In the genomic region with DNA sequence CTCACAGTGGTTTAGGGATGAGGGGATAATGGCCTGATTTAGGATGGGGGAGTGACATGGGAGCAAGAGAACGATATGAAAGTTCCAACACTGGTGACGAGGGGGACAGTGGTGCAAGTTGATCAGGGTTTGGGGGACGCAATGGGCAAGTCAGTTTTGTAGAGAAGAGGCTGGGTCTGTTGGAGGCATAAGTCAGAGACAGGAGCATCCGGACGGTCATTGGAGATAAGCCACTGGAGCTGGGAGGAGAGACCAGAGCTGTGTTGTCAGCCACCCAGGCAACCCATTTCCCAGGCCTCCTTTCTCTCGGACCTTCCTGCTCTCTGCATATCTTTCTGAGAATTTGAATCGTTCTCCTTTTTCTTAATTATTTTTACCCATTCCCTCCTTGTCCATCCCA, we compare ENCODE assay signal across 1 cellular context.
TF ChIP-seq lines count a peak whose summit lies in the region.

No MANE protein-coding gene starts in this region.

TF ChIP-seq in K562, 482 proteins besides CTCF, POLR2A, EP300 and RAD21 (continued from another document):
- TF ChIP-seq, protein P1, sequence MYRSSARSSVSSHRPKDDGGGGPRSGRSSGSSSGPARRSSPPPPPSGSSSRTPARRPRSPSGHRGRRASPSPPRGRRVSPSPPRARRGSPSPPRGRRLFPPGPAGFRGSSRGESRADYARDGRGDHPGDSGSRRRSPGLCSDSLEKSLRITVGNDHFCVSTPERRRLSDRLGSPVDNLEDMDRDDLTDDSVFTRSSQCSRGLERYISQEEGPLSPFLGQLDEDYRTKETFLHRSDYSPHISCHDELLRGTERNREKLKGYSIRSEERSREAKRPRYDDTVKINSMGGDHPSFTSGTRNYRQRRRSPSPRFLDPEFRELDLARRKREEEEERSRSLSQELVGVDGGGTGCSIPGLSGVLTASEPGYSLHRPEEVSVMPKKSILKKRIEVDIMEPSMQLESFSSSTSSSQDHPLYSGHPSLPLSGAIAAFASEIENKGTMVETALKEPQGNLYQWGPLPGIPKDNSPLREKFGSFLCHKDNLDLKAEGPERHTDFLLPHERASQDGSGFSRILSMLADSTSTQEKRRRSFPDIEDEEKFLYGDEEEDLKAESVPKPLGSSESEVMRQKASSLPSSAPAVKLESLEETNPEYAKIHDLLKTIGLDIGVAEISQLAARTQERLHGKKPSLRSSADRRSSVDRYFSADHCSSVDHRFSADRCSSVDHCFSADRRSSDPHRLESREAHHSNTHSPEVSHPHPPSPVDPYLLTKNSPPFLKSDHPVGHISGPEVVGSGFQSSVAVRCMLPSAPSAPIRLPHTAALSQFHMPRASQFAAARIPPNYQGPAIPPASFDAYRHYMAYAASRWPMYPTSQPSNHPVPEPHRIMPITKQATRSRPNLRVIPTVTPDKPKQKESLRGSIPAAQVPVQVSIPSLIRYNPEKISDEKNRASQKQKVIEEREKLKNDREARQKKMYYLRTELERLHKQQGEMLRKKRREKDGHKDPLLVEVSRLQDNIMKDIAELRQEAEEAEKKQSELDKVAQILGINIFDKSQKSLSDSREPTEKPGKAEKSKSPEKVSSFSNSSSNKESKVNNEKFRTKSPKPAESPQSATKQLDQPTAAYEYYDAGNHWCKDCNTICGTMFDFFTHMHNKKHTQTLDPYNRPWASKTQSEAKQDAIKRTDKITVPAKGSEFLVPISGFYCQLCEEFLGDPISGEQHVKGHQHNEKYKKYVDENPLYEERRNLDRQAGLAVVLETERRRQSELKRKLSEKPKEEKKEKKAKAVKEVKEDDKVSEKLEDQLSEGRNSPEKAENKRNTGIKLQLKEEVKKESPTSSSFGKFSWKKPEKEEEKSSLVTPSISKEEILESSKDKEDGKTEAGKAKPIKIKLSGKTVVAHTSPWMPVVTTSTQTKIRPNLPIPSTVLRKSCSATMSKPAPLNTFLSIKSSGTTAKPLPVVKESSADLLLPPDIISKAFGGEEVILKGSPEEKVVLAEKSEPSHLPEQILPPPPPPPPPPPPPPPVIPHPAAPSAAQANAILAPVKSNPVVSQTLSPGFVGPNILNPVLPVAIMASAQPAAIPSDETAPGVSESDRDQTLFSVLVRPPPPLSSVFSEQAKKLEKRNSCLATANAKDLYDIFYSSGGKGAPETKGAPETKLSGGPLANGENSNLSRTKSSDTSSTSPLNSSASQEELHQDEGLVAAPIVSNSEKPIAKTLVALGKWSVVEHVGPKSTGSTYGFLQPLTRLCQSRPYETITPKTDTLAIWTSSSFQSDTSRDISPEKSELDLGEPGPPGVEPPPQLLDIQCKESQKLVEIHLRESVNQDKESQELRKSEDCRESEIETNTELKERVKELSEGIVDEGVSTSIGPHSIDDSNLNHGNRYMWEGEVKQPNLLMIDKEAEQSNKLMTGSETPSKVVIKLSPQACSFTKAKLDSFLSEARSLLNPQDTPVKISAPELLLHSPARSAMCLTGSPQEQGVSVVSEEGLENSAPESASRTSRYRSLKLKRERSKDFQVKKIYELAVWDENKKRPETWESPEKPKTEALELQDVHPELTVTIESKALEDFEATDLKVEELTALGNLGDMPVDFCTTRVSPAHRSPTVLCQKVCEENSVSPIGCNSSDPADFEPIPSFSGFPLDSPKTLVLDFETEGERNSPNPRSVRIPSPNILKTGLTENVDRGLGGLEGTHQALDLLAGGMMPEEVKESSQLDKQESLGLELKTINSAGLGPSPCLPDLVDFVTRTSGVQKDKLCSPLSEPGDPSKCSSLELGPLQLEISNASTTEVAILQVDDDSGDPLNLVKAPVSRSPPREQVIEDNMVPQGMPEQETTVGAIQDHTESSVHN (IDR thresholded peaks at IDR 0.05; ENCODE audit: borderline replicate concordance in 1 of 2, low read depth in 1 of 2) = no peak
- no peak for TF ChIP-seq COPS2 (conservative IDR thresholded peaks at IDR 0.05)
- no peak for TF ChIP-seq ZNF584 (CRISPR knock-in tag; IDR thresholded peaks at IDR 0.05; ENCODE audit: low read depth)
- TF ChIP-seq CXXC5 (CRISPR knock-in tag; IDR thresholded peaks at IDR 0.05) = no peak
- TF ChIP-seq SREBF2 (CRISPR knock-in tag; IDR thresholded peaks at IDR 0.05) = no peak
- no peak for TF ChIP-seq MEIS2 (IDR thresholded peaks at IDR 0.05; ENCODE audit: partially characterized antibody)
- TF ChIP-seq ARID1B (IDR thresholded peaks at IDR 0.05) = peak; percentile 38; the same call in 1 of the 2 replicates
- TF ChIP-seq ZNF253 (CRISPR knock-in tag; conservative IDR thresholded peaks at IDR 0.05) = no peak
- no peak for TF ChIP-seq GATAD2A (IDR thresholded peaks at IDR 0.05)
- TF ChIP-seq, protein P2, sequence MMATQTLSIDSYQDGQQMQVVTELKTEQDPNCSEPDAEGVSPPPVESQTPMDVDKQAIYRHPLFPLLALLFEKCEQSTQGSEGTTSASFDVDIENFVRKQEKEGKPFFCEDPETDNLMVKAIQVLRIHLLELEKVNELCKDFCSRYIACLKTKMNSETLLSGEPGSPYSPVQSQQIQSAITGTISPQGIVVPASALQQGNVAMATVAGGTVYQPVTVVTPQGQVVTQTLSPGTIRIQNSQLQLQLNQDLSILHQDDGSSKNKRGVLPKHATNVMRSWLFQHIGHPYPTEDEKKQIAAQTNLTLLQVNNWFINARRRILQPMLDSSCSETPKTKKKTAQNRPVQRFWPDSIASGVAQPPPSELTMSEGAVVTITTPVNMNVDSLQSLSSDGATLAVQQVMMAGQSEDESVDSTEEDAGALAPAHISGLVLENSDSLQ (IDR thresholded peaks at IDR 0.05) = no peak; the same call in 1 of the 2 replicates
- TF ChIP-seq, protein P3, sequence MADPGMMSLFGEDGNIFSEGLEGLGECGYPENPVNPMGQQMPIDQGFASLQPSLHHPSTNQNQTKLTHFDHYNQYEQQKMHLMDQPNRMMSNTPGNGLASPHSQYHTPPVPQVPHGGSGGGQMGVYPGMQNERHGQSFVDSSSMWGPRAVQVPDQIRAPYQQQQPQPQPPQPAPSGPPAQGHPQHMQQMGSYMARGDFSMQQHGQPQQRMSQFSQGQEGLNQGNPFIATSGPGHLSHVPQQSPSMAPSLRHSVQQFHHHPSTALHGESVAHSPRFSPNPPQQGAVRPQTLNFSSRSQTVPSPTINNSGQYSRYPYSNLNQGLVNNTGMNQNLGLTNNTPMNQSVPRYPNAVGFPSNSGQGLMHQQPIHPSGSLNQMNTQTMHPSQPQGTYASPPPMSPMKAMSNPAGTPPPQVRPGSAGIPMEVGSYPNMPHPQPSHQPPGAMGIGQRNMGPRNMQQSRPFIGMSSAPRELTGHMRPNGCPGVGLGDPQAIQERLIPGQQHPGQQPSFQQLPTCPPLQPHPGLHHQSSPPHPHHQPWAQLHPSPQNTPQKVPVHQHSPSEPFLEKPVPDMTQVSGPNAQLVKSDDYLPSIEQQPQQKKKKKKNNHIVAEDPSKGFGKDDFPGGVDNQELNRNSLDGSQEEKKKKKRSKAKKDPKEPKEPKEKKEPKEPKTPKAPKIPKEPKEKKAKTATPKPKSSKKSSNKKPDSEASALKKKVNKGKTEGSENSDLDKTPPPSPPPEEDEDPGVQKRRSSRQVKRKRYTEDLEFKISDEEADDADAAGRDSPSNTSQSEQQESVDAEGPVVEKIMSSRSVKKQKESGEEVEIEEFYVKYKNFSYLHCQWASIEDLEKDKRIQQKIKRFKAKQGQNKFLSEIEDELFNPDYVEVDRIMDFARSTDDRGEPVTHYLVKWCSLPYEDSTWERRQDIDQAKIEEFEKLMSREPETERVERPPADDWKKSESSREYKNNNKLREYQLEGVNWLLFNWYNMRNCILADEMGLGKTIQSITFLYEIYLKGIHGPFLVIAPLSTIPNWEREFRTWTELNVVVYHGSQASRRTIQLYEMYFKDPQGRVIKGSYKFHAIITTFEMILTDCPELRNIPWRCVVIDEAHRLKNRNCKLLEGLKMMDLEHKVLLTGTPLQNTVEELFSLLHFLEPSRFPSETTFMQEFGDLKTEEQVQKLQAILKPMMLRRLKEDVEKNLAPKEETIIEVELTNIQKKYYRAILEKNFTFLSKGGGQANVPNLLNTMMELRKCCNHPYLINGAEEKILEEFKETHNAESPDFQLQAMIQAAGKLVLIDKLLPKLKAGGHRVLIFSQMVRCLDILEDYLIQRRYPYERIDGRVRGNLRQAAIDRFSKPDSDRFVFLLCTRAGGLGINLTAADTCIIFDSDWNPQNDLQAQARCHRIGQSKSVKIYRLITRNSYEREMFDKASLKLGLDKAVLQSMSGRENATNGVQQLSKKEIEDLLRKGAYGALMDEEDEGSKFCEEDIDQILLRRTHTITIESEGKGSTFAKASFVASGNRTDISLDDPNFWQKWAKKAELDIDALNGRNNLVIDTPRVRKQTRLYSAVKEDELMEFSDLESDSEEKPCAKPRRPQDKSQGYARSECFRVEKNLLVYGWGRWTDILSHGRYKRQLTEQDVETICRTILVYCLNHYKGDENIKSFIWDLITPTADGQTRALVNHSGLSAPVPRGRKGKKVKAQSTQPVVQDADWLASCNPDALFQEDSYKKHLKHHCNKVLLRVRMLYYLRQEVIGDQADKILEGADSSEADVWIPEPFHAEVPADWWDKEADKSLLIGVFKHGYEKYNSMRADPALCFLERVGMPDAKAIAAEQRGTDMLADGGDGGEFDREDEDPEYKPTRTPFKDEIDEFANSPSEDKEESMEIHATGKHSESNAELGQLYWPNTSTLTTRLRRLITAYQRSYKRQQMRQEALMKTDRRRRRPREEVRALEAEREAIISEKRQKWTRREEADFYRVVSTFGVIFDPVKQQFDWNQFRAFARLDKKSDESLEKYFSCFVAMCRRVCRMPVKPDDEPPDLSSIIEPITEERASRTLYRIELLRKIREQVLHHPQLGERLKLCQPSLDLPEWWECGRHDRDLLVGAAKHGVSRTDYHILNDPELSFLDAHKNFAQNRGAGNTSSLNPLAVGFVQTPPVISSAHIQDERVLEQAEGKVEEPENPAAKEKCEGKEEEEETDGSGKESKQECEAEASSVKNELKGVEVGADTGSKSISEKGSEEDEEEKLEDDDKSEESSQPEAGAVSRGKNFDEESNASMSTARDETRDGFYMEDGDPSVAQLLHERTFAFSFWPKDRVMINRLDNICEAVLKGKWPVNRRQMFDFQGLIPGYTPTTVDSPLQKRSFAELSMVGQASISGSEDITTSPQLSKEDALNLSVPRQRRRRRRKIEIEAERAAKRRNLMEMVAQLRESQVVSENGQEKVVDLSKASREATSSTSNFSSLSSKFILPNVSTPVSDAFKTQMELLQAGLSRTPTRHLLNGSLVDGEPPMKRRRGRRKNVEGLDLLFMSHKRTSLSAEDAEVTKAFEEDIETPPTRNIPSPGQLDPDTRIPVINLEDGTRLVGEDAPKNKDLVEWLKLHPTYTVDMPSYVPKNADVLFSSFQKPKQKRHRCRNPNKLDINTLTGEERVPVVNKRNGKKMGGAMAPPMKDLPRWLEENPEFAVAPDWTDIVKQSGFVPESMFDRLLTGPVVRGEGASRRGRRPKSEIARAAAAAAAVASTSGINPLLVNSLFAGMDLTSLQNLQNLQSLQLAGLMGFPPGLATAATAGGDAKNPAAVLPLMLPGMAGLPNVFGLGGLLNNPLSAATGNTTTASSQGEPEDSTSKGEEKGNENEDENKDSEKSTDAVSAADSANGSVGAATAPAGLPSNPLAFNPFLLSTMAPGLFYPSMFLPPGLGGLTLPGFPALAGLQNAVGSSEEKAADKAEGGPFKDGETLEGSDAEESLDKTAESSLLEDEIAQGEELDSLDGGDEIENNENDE (IDR thresholded peaks at IDR 0.05; ENCODE audit: low read depth, low read length) = no peak
